Comparison of ENCODE assay signal across 1 cellular context in genomic region chr6:125918681-125919566, GRCh38.
TF ChIP-seq lines count a peak whose summit lies in the region.

No MANE protein-coding gene starts in this region.

TF ChIP-seq in SK-N-SH, 30 proteins besides CTCF, POLR2A, EP300 and RAD21 (continued from another document):
- TF ChIP-seq USF1 (IDR thresholded peaks at IDR 0.05; ENCODE audit: borderline replicate concordance, low read depth), result no peak
- no peak for TF ChIP-seq NRF1 (IDR thresholded peaks at IDR 0.05; ENCODE audit: low read depth, low read length)
- TF ChIP-seq FOXJ3 (CRISPR knock-in tag; IDR thresholded peaks at IDR 0.05), result no peak
- no peak for TF ChIP-seq RXRA (IDR thresholded peaks at IDR 0.05; ENCODE audit: borderline replicate concordance, low read depth)
- no peak for TF ChIP-seq GATA2 (CRISPR knock-in tag; IDR thresholded peaks at IDR 0.05)
- TF ChIP-seq FOXM1 (IDR thresholded peaks at IDR 0.05; ENCODE audit: low read depth), result no peak
- TF ChIP-seq ELF1 (IDR thresholded peaks at IDR 0.05), result no peak
